7 cellular contexts compared by ENCODE assay signal in genomic region chr4:51842167-51842553, GRCh38. TPM values are rescaled to one million over a fixed set of nuclear protein-coding genes. Genes with fewer than 3 reads are reported as not detected.
DNase-seq lines count a peak whose midpoint lies in the region; ATAC-seq, FAIRE-seq and TF ChIP-seq lines count a peak whose summit lies in the region.

No MANE protein-coding gene starts in this region.

- H3K23me2 ChIP-seq in H1 (ENCODE audit: low read depth, low read length), result peaks cover 16% of the 10 kb centered on the region

- H3K9ac ChIP-seq in PC-3 (ENCODE audit: low read length) (peak overlapping the region; percentile 69), H1 (replicated peaks in 1 of 4; ENCODE audit: extremely low read depth in 1 of 4, low read depth in 3 of 4, low read length in 3 of 4) (peak overlapping the region; percentile 31 to 74 (median 58); a peak in 6 of 7 replicates)

- no peaks in the 10 kb centered on the region for H3K9me2 ChIP-seq in PC-3 (replicated peaks; ENCODE audit: low read length)

- peaks cover 5 to 24% (median 19%) of the 10 kb centered on the region in 7 donors for H3K4me1 Mint-ChIP-seq in naive thymus-derived CD4-positive, alpha-beta T cell

- no peaks in the 10 kb centered on the region for H3K9me3 ChIP-seq in PC-3 (ENCODE audit: low read length)
- no peaks in the 10 kb centered on the region for H3K9me3 ChIP-seq in H1 (ENCODE audit: insufficient read depth in 2 of 2, low read depth in 1 of 2, low read length in 1 of 2)
- no peaks in the 10 kb centered on the region for H3K9me3 ChIP-seq in naive thymus-derived CD4-positive, alpha-beta T cell (ENCODE audit: control insufficient read depth in 2 of 3, low read length in 3 of 3)

- no peaks in the 10 kb centered on the region for H3F3A ChIP-seq in PC-3 (ENCODE audit: low read length, unreplicated experiment)

- no peak for TF ChIP-seq EP300 in H1 (IDR thresholded peaks at IDR 0.05; ENCODE audit: borderline replicate concordance in 1 of 2, low read depth in 2 of 2, low read length in 2 of 2)

- peaks cover 34% of the 10 kb centered on the region for H3K79me2 ChIP-seq in PC-3 (ENCODE audit: low read length)
- peaks cover 6 to 29% of the 10 kb centered on the region in 2 experiments for H3K79me2 ChIP-seq in H1 (ENCODE audit: control insufficient read depth in 1 of 2, insufficient read depth in 2 of 2, low read length in 2 of 2)

- H2AK5ac ChIP-seq in H1 (ENCODE audit: low read depth, low read length), result no peak overlapping the region

- H2BK12ac ChIP-seq in H1 (ENCODE audit: low read depth, low read length), result no peak overlapping the region

- no peak overlapping the region for H3K18ac ChIP-seq in H1 (ENCODE audit: extremely low read depth, low read length)

- no peak for TF ChIP-seq CTCF in GM13977 (IDR thresholded peaks at IDR 0.05; ENCODE audit: extremely low read depth, insufficient read depth, missing control alignments)
- no peak for TF ChIP-seq CTCF in PC-3 (conservative IDR thresholded peaks at IDR 0.05; ENCODE audit: low read depth, low read length)
- no peak for TF ChIP-seq CTCF in H1 (IDR thresholded peaks at IDR 0.05; ENCODE audit: control extremely low read depth in 1 of 3, insufficient read depth in 1 of 3, low read depth in 1 of 3, low read length in 3 of 3)

- DNase-seq in GM13977 (ENCODE audit: low spot score), result peak; percentile 33
- no peak for DNase-seq in PC-3
- no peak for DNase-seq in H1 (ENCODE audit: low read depth in 1 of 2, low spot score in 2 of 2)
- peak in 2 of 9 donors; percentile 4 to 24 for DNase-seq in naive thymus-derived CD4-positive, alpha-beta T cell
- no peak for DNase-seq in H4 (ENCODE audit: low spot score)
- no peak for DNase-seq in foreskin melanocyte

- no peak overlapping the region for H3K56ac ChIP-seq in H1 (replicated peaks; ENCODE audit: insufficient read length, low read depth, low read length)

- H3K4ac ChIP-seq in H1 (replicated peaks; ENCODE audit: insufficient read length, low read depth, low read length), result no peak overlapping the region

- H4K8ac ChIP-seq in H1 (ENCODE audit: extremely low read depth, insufficient read depth, low read length), result no peak overlapping the region

- H3K27ac Mint-ChIP-seq in naive thymus-derived CD4-positive, alpha-beta T cell, result peak overlapping the region; percentile 87 to 98 (median 92)

- no peak overlapping the region for H2BK15ac ChIP-seq in H1 (ENCODE audit: low read length)

- H2BK5ac ChIP-seq in H1 (ENCODE audit: low read depth, low read length), result no peak overlapping the region

- peak overlapping the region; percentile 96 for H2AFZ ChIP-seq in PC-3 (ENCODE audit: low read length)
- peak overlapping the region; percentile 96 for H2AFZ ChIP-seq in H1 (ENCODE audit: low read length)

- in situ Hi-C loops in GM13977 (cut with MboI; ENCODE audit: low pct_unique_long_range_greater_than_20kb, low sequenced_read_pairs, unreplicated experiment), result no loop called here

- H2BK20ac ChIP-seq in H1 (ENCODE audit: low read length), result no peak overlapping the region

- no peak overlapping the region for H4K5ac ChIP-seq in H1 (ENCODE audit: insufficient read length, low read depth, low read length)

- H3K9me3 Mint-ChIP-seq in naive thymus-derived CD4-positive, alpha-beta T cell, result peaks cover 0 to 1% (median 0%) of the 10 kb centered on the region in 11 donors

- no peak for TF ChIP-seq POLR2A in H1 (IDR thresholded peaks at IDR 0.05; ENCODE audit: control extremely low read depth in 1 of 2, low read depth in 2 of 2, low read length in 2 of 2)

- no peak for TF ChIP-seq RAD21 in H1 (IDR thresholded peaks at IDR 0.05 in 1 of 2, conservative IDR thresholded peaks at IDR 0.05 in 1 of 2; ENCODE audit: low read depth in 2 of 2, low read length in 2 of 2)

- H4K20me1 ChIP-seq in PC-3 (ENCODE audit: low read length) (0 out of 2 replicates have a peak, but pooled peaks cover 7% of the 10 kb centered on the region), H1 (replicated peaks in 1 of 2; ENCODE audit: control insufficient read depth in 1 of 2, insufficient read depth in 2 of 2, low read length in 2 of 2) (peaks cover 0 to 3% of the 10 kb centered on the region in 2 experiments)

- 3% methylated on average over 20 of the region's 20 CpGs; no CpG with 5 or more reads in 1 of the 2 experiments for WGBS in H1 (ENCODE audit: extremely low coverage in 1 of 2, insufficient coverage in 1 of 2, insufficient read length in 1 of 2, insufficient replicate concordance in 2 of 2, low coverage in 1 of 2, low lambda C conversion rate in 2 of 2, missing lambda C conversion rate in 1 of 2), 2 experiments

- POLR2A ChIA-PET in PC-3 (lab: Charles Lee; ENCODE audit: unreplicated experiment), result interaction anchor here (0.5 to 0.6 kb wide), 2 partner anchors 9 to 12 kb away, joined by 3 to 6 read pairs; no protein-coding TSS in a partner anchor
- POLR2A ChIA-PET in H1 (lab: Charles Lee; ENCODE audit: partially characterized antibody), result interaction anchor here (1.0 kb wide), 2 partner anchors 10 to 20 kb away, joined by 4 read pairs; no protein-coding TSS in a partner anchor
- POLR2A ChIA-PET in naive thymus-derived CD4-positive, alpha-beta T cell (lab: Charles Lee), result interaction anchor here (1.1 to 1.8 kb wide), 3 partner anchors 9 to 870 kb away, joined by 3 to 13 read pairs (median 4); no protein-coding TSS in a partner anchor

- H3K23ac ChIP-seq in H1 (ENCODE audit: insufficient read length), result no peak overlapping the region

- no peak overlapping the region for H4K91ac ChIP-seq in H1 (replicated peaks; ENCODE audit: insufficient read length, low read length)

- peak overlapping the region; percentile 8; the same call in 1 of the 2 replicates for H3K27ac ChIP-seq in PC-3 (ENCODE audit: low read length)
- H3K27ac ChIP-seq in H1 (ENCODE audit: low read depth, low read length), result no peak overlapping the region
- peak overlapping the region; percentile 72 for H3K27ac ChIP-seq in naive thymus-derived CD4-positive, alpha-beta T cell (ENCODE audit: low read depth, low read length)

- H3K27me3 ChIP-seq in PC-3 (ENCODE audit: low read length), result no peaks in the 10 kb centered on the region
- H3K27me3 ChIP-seq in H1 (replicated peaks in 1 of 4; ENCODE audit: control insufficient read depth in 3 of 4, extremely low read depth in 1 of 4, insufficient read depth in 3 of 4, low read length in 3 of 4), result peaks cover 0 to 5% (median 4%) of the 10 kb centered on the region in 4 experiments; a peak in 5 of 7 replicates
- H3K27me3 ChIP-seq in naive thymus-derived CD4-positive, alpha-beta T cell (ENCODE audit: control insufficient read depth in 2 of 2, insufficient read depth in 2 of 2, low read length in 2 of 2), result no peaks in the 10 kb centered on the region

- intact Hi-C loops in PC-3 (cut with micrococcal nuclease), result loop anchor here (1.0 to 5.0 kb wide), 2 partner anchors 52 to 260 kb away; no protein-coding TSS in a partner anchor
- intact Hi-C loops in naive thymus-derived CD4-positive, alpha-beta T cell (cut with micrococcal nuclease), result loop anchor here (1.0 to 10.0 kb wide), 6 partner anchors 53 to 1535 kb away; partner anchors contain the start of genes RASL11B (in 2 of the 2), USP46 (in 2 of the 2) and FIP1L1 (in 1 of the 2)

- no peak overlapping the region for H3K14ac ChIP-seq in H1 (ENCODE audit: insufficient read length)

- ATAC-seq in PC-3 (no peak), HG03175 (IDR thresholded peaks at IDR 0.05; ENCODE audit: unreplicated experiment) (no peak)
- ATAC-seq in naive thymus-derived CD4-positive, alpha-beta T cell, result no peak

- no peaks in the 10 kb centered on the region for H3K36me3 ChIP-seq in PC-3 (ENCODE audit: low read depth, low read length)
- H3K36me3 ChIP-seq in H1 (ENCODE audit: control insufficient read depth in 2 of 4, insufficient read depth in 4 of 4, low read length in 3 of 4), result no peaks in the 10 kb centered on the region
- H3K36me3 ChIP-seq in naive thymus-derived CD4-positive, alpha-beta T cell (ENCODE audit: control insufficient read depth in 2 of 3, insufficient read depth in 3 of 3, low read length in 3 of 3), result peaks cover 0 to 12% (median 0%) of the 10 kb centered on the region in 3 experiments

- H3K4me1 ChIP-seq in PC-3 (ENCODE audit: insufficient read depth, low read length) (peaks cover 25% of the 10 kb centered on the region), H1 (replicated peaks in 1 of 4; ENCODE audit: control insufficient read depth in 3 of 4, insufficient read depth in 4 of 4, low read length in 3 of 4) (peaks cover 0 to 4% (median 2%) of the 10 kb centered on the region in 4 experiments; a peak in 4 of 7 replicates)
- peaks cover 4% of the 10 kb centered on the region in 2 donors for H3K4me1 ChIP-seq in naive thymus-derived CD4-positive, alpha-beta T cell (ENCODE audit: control insufficient read depth in 2 of 2, insufficient read depth in 2 of 2, low read length in 2 of 2)

- peak overlapping the region; percentile 97 for H3K4me2 ChIP-seq in PC-3 (ENCODE audit: low read length)
- H3K4me2 ChIP-seq in H1 (ENCODE audit: insufficient read depth in 1 of 2, low read depth in 2 of 2, low read length in 2 of 2), result peak overlapping the region; percentile 90 to 98

- H3K79me1 ChIP-seq in H1 (ENCODE audit: low read depth, low read length), result peaks cover 3% of the 10 kb centered on the region; the same call in 1 of the 2 replicates

- peaks cover 0 to 11% (median 0%) of the 10 kb centered on the region in 5 donors for H3K27me3 Mint-ChIP-seq in naive thymus-derived CD4-positive, alpha-beta T cell

- BruUV-seq in PC-3 (replicated peaks; lab: Mats Ljungman, UMichigan), result TSS peak; percentile 96

- H2BK120ac ChIP-seq in H1 (replicated peaks; ENCODE audit: low read depth, low read length), result no peak overlapping the region

- H3K4me3 Mint-ChIP-seq in naive thymus-derived CD4-positive, alpha-beta T cell, result peak overlapping the region; percentile 91 to 100 (median 96)

- H3K36me3 Mint-ChIP-seq in naive thymus-derived CD4-positive, alpha-beta T cell, result peaks cover 0 to 5% (median 0%) of the 10 kb centered on the region in 5 donors

- CTCF ChIA-PET in PC-3 (lab: Charles Lee), result interaction anchor here (1.2 kb wide), 1 partner anchor 27 kb away, joined by 15 read pairs; no protein-coding TSS in a partner anchor
- CTCF ChIA-PET in H1 (lab: Charles Lee; ENCODE audit: partially characterized antibody), result interaction anchor here (1.0 to 2.0 kb wide), 4 partner anchors 9 to 51 kb away, joined by 3 to 12 read pairs (median 5); no protein-coding TSS in a partner anchor
- CTCF ChIA-PET in naive thymus-derived CD4-positive, alpha-beta T cell (lab: Charles Lee), result interaction anchor here (1.1 kb wide), 1 partner anchor 16 kb away, joined by 4 read pairs; no protein-coding TSS in a partner anchor

- H3K4me3 ChIP-seq in PC-3 (ENCODE audit: low read length) (peak overlapping the region; percentile 80), H1 (ENCODE audit: extremely low read depth in 1 of 4, insufficient read depth in 2 of 4, low read depth in 3 of 4, low read length in 4 of 4) (peak overlapping the region; percentile 76 to 91 (median 82))
- peak overlapping the region; percentile 68 for H3K4me3 ChIP-seq in naive thymus-derived CD4-positive, alpha-beta T cell (ENCODE audit: low read length)

- no peak for FAIRE-seq in H1 (lab: Jason Lieb, UNC)

RNA-seq across cellular contexts. Expression of gene DCUN1D4, which starts 0.8 kb away (rescaled TPM):
- total RNA-seq in PC-3 (2014; rRNA removed), result 25.5 and 44.8 TPM in 2 replicates
- total RNA-seq in H1 (2021; fragmentation: NEBNext Ultra II Directional; extraction: Animal tissue kit (Norgen Biotek cat#: 25700)), result 55.9 and 57.3 TPM in 2 replicates
- polyA plus RNA-seq in H1 (2011; rRNA removed), result 19.2 and 22.9 TPM in 2 replicates
- polyA plus RNA-seq in H1 (2011; cell fraction: cytosol; rRNA removed), result 22.3 TPM
- polyA plus RNA-seq in H1 (2011; cell fraction: nucleus; rRNA removed), result 30.0 TPM
- polyA plus RNA-seq in H1 (2012, experiment 1 of 2), result 28.8 to 52.4 TPM (median 44.0 TPM) in 4 replicates
- polyA plus RNA-seq in H1 (2012, experiment 2 of 2), result 1.3 TPM
- 17.3 TPM for polyA plus RNA-seq in H1 (2013, experiment 1 of 2)
- 16.2 TPM for polyA plus RNA-seq in H1 (2013, experiment 2 of 2)
- polyA minus RNA-seq in H1 (2011; rRNA and poly(A)+ RNA removed), result 116 and 135 TPM in 2 replicates
- polyA minus RNA-seq in H1 (2011; cell fraction: cytosol; rRNA and poly(A)+ RNA removed), result 36.2 TPM
- polyA minus RNA-seq in H1 (2011; cell fraction: nucleus; rRNA and poly(A)+ RNA removed), result 114 TPM
- total RNA-seq in naive thymus-derived CD4-positive, alpha-beta T cell, result 10 to 100 TPM; 31.3 to 60.7 (median 35.3) TPM
- polyA plus RNA-seq in naive thymus-derived CD4-positive, alpha-beta T cell, result 10 to 100 TPM; 15.4 to 15.5 TPM
- total RNA-seq in H4 (2014; rRNA removed; shearing (Covaris generic)), result 34.8 and 38.8 TPM in 2 replicates
